In the genomic region with DNA sequence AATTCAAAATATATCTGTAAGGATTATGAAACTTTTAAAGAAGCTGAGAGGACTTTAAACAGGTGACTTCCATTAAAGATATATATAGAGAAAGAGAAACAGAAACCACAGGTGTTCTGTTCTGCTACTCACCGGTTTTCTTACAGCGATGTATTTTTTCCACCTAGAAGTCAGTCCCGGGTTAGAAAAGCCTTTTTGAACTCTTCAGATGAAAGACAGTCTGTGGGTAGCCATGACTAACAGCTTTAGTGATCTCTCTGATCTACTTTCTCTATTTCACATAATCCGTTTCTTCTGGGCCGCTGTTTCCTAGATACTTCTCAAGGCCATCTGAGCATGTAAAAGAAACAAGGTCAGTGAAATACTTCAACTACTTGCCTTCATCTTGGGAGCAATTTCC, we compare ENCODE assay signal across 9 cellular contexts.
A peak's percentile ranks its signal among the peaks of the same experiment; 100 is the strongest.
DNase-seq lines count a peak whose midpoint lies in the region; ATAC-seq lines count a peak whose summit lies in the region.
"Had no signal": no experiment of that assay in that cellular context is flagged by ENCODE, and none has a peak within 500 bp of the region (broad histone marks: within the 10 kb centered on the region; RNA-seq: fewer than 3 reads in every experiment).

No MANE protein-coding gene starts in this region.

- ATAC-seq in HG02840 (IDR thresholded peaks at IDR 0.05; ENCODE audit: low FRiP score, unreplicated experiment) = peak; percentile 80
- peak; percentile 98 for ATAC-seq in stimulated activated naive CD8-positive, alpha-beta T cell treated with anti-CD3 and anti-CD28 coated beads, Interleukin-15, Interleukin-2, amounts not matched to agents 100 U/mL and 50 U/mL, for 24 hours
- ATAC-seq: left ventricle myocardium superior had no signal

- DNase-seq in activated T-cell treated with anti-CD3 and anti-CD28 coated beads for 24 hours (ENCODE audit: low read depth) (peak; percentile 15), T follicular helper cell (ENCODE audit: low read depth) (peak; percentile 0), COR-L47 (lab: John Stamatoyannopoulos, UW) (no peak), middle frontal gyrus (ENCODE audit: extremely low spot score, low spot score) (no peak), NCI-H2081 (lab: John Stamatoyannopoulos, UW) (no peak)
- DNase-seq in activated T-cell treated with anti-CD3 and anti-CD28 coated beads, Interleukin-2, amount 50 U/mL, for 1 hour = no peak
- DNase-seq in stimulated activated naive CD8-positive, alpha-beta T cell treated with anti-CD3 and anti-CD28 coated beads, Interleukin-15, Interleukin-2, amounts not matched to agents 100 U/mL and 50 U/mL, for 24 hours = no peak
- DNase-seq: left ventricle myocardium superior had no signal

Comparison
In these comparisons a context has a peak if more than half of its experiments do, and no peak if none do; other contexts are left out.
1. DNase-seq: peak in activated T-cell treated with anti-CD3 and anti-CD28 coated beads for 24 hours (single experiment) and T follicular helper cell (single experiment); none in activated T-cell treated with anti-CD3 and anti-CD28 coated beads, Interleukin-2, amount 50 U/mL, for 1 hour (single experiment), stimulated activated naive CD8-positive, alpha-beta T cell treated with anti-CD3 and anti-CD28 coated beads, Interleukin-15, Interleukin-2, amounts not matched to agents 100 U/mL and 50 U/mL, for 24 hours (single experiment), COR-L47 (single experiment), middle frontal gyrus (single experiment) and NCI-H2081 (0 of 2).